ENCODE assay signal across 22 cellular contexts in genomic region chr1:32960342-32960741, GRCh38. TPM values are rescaled to one million over a fixed set of nuclear protein-coding genes. Genes with fewer than 3 reads are reported as not detected.
A peak's percentile ranks its signal among the peaks of the same experiment; 100 is the strongest.
DNase-seq lines count a peak whose midpoint lies in the region; ATAC-seq and TF ChIP-seq lines count a peak whose summit lies in the region.
"Had no signal": no experiment of that assay in that cellular context is flagged by ENCODE, and none has a peak within 500 bp of the region (broad histone marks: within the 10 kb centered on the region; RNA-seq: fewer than 3 reads in every experiment).

No MANE protein-coding gene starts in this region.

- CTCF ChIA-PET in activated CD4-positive, alpha-beta T cell treated with anti-CD3 and anti-CD28 coated beads, Interleukin-2, amount 10 ng/mL, durations not matched to agents 7 days and 5 days (lab: Charles Lee), result no interaction called here
- CTCF ChIA-PET in HEK293T (lab: Yijun Ruan, JAX), result no interaction called here

- TF ChIP-seq CTCF in Loucy (conservative IDR thresholded peaks at IDR 0.05; ENCODE audit: low read length), result no peak
- no peak for TF ChIP-seq CTCF in ascending aorta (IDR thresholded peaks at IDR 0.05)

- peaks cover 59% of the 10 kb centered on the region for H3K4me1 Mint-ChIP-seq in activated CD4-positive, alpha-beta T cell treated with anti-CD3 and anti-CD28 coated beads, Interleukin-2, amount 10 ng/mL, durations not matched to agents 7 days and 5 days
- peaks cover 52% of the 10 kb centered on the region for H3K4me1 Mint-ChIP-seq in dendritic cell treated with granulocyte-macrophage colony-stimulating factor and Interleukin-4, amounts not matched to agents 40 ng/mL and 50 ng/mL, for 4 days (ENCODE audit: low read depth)
- peaks cover 76% of the 10 kb centered on the region for H3K4me1 Mint-ChIP-seq in stimulated activated memory B cell treated with anti-CD40 and anti-IgM and Interleukin-4, amounts not matched to agents 10 μg/mL and 1 μg/mL and 100 μg/mL, for 72 hours

- POLR2A ChIA-PET in activated CD4-positive, alpha-beta T cell treated with anti-CD3 and anti-CD28 coated beads, Interleukin-2, amount 10 ng/mL, durations not matched to agents 7 days and 5 days (lab: Charles Lee), result no interaction called here
- POLR2A ChIA-PET in HEK293T (lab: Yijun Ruan, JAX), result no interaction called here

- H3K27ac ChIP-seq in ascending aorta, result no peak overlapping the region
- H3K27ac ChIP-seq: vagina had no signal

- no peaks in the 10 kb centered on the region for H3K9me2 ChIP-seq in Loucy (replicated peaks; ENCODE audit: low read depth, low read length)
- H3K9me2 ChIP-seq: SK-N-SH had no signal

- no peaks in the 10 kb centered on the region; the same call in 1 of the 2 replicates for H3F3A ChIP-seq in Loucy (ENCODE audit: low read depth)

- H3K36me3 Mint-ChIP-seq in activated CD4-positive, alpha-beta T cell treated with anti-CD3 and anti-CD28 coated beads, Interleukin-2, amount 10 ng/mL, durations not matched to agents 7 days and 5 days (ENCODE audit: low read depth), result peaks cover 18% of the 10 kb centered on the region
- H3K36me3 Mint-ChIP-seq in dendritic cell treated with granulocyte-macrophage colony-stimulating factor and Interleukin-4, amounts not matched to agents 40 ng/mL and 50 ng/mL, for 4 days (ENCODE audit: low read depth), result peaks cover 83% of the 10 kb centered on the region
- peaks cover 28% of the 10 kb centered on the region for H3K36me3 Mint-ChIP-seq in stimulated activated memory B cell treated with anti-CD40 and anti-IgM and Interleukin-4, amounts not matched to agents 10 μg/mL and 1 μg/mL and 100 μg/mL, for 72 hours

- H3K79me2 ChIP-seq in Loucy (ENCODE audit: insufficient read depth, low read length), result peaks cover 69% of the 10 kb centered on the region

- no peaks in the 10 kb centered on the region for H3K9me3 Mint-ChIP-seq in activated CD4-positive, alpha-beta T cell treated with anti-CD3 and anti-CD28 coated beads, Interleukin-2, amount 10 ng/mL, durations not matched to agents 7 days and 5 days
- H3K9me3 Mint-ChIP-seq in dendritic cell treated with granulocyte-macrophage colony-stimulating factor and Interleukin-4, amounts not matched to agents 40 ng/mL and 50 ng/mL, for 4 days, result no peaks in the 10 kb centered on the region
- H3K9me3 Mint-ChIP-seq in stimulated activated memory B cell treated with anti-CD40 and anti-IgM and Interleukin-4, amounts not matched to agents 10 μg/mL and 1 μg/mL and 100 μg/mL, for 72 hours, result no peaks in the 10 kb centered on the region
- H3K9me3 Mint-ChIP-seq: activated naive CD4-positive, alpha-beta T cell treated with anti-CD3 and anti-CD28 coated beads for 36 hours had no signal

- H3K9ac ChIP-seq in Loucy (ENCODE audit: low read depth, low read length, poor library complexity, severe bottlenecking), result no peak overlapping the region
- H3K9ac ChIP-seq: SK-N-SH had no signal

- H3K36me3 ChIP-seq in Loucy (ENCODE audit: insufficient read depth, low read length), result no peaks in the 10 kb centered on the region
- no peaks in the 10 kb centered on the region for H3K36me3 ChIP-seq in ascending aorta
- H3K36me3 ChIP-seq: BE2C, vagina had no signal

- no peaks in the 10 kb centered on the region for H3K27me3 ChIP-seq in Loucy (ENCODE audit: insufficient read depth, low read length, poor library complexity, severe bottlenecking)
- no peaks in the 10 kb centered on the region for H3K27me3 ChIP-seq in ascending aorta
- H3K27me3 ChIP-seq: BE2C, vagina had no signal

- H3K27me3 Mint-ChIP-seq in activated CD4-positive, alpha-beta T cell treated with anti-CD3 and anti-CD28 coated beads, Interleukin-2, amount 10 ng/mL, durations not matched to agents 7 days and 5 days, result no peaks in the 10 kb centered on the region
- H3K27me3 Mint-ChIP-seq in dendritic cell treated with granulocyte-macrophage colony-stimulating factor and Interleukin-4, amounts not matched to agents 40 ng/mL and 50 ng/mL, for 4 days, result no peaks in the 10 kb centered on the region
- H3K27me3 Mint-ChIP-seq in stimulated activated memory B cell treated with anti-CD40 and anti-IgM and Interleukin-4, amounts not matched to agents 10 μg/mL and 1 μg/mL and 100 μg/mL, for 72 hours, result no peaks in the 10 kb centered on the region
- H3K27me3 Mint-ChIP-seq: activated CD4-positive, alpha-beta T cell treated with anti-CD3 and anti-CD28 coated beads for 36 hours had no signal

- DNase-seq in activated CD4-positive, alpha-beta T cell treated with anti-CD3 and anti-CD28 coated beads, Interleukin-2, amount 10 ng/mL, durations not matched to agents 7 days and 5 days, result no peak
- no peak for DNase-seq in activated CD4-positive, alpha-beta T cell treated with anti-CD3 and anti-CD28 coated beads, Interleukin-2, amount 50 U/mL, for 4 hours
- DNase-seq in HEK293T (ENCODE audit: extremely low spot score), result no peak
- no peak for DNase-seq in ascending aorta (ENCODE audit: low spot score in 2 of 2)
- DNase-seq: activated CD4-positive, alpha-beta T cell treated with anti-CD3 and anti-CD28 coated beads for 36 hours; activated CD8-positive, alpha-beta memory T cell treated with anti-CD3 and anti-CD28 coated beads, Interleukin-2, amount 50 U/mL, for 48 hours; activated naive CD4-positive, alpha-beta T cell treated with anti-CD3 and anti-CD28 coated beads for 36 hours; amygdala; BE2C; cerebellar nuclear complex; DMS 273 treated with DMSO at 0.1 percent for 48 hours; glutamatergic neuron; NCI-H510A treated with DMSO at 0.1 percent for 48 hours; RPMI8226; SK-N-SH; stimulated activated CD4-positive, alpha-beta T cell treated with anti-CD3 and anti-CD28 coated beads, Interleukin-4, amount 100 ng/mL, for 24 hours had no signal

- H3K4me3 ChIP-seq in Loucy (ENCODE audit: low read length, poor library complexity, severe bottlenecking) (no peak overlapping the region), ascending aorta (no peak overlapping the region)
- H3K4me3 ChIP-seq: vagina had no signal

- peaks cover 18% of the 10 kb centered on the region for H4K20me1 ChIP-seq in Loucy (ENCODE audit: insufficient read depth, low read length, poor library complexity, severe bottlenecking)

- H3K27ac Mint-ChIP-seq in activated CD4-positive, alpha-beta T cell treated with anti-CD3 and anti-CD28 coated beads, Interleukin-2, amount 10 ng/mL, durations not matched to agents 7 days and 5 days, result peak overlapping the region; percentile 11
- H3K27ac Mint-ChIP-seq in dendritic cell treated with granulocyte-macrophage colony-stimulating factor and Interleukin-4, amounts not matched to agents 40 ng/mL and 50 ng/mL, for 4 days, result peak overlapping the region; percentile 68
- peak overlapping the region; percentile 41 for H3K27ac Mint-ChIP-seq in stimulated activated memory B cell treated with anti-CD40 and anti-IgM and Interleukin-4, amounts not matched to agents 10 μg/mL and 1 μg/mL and 100 μg/mL, for 72 hours
- H3K27ac Mint-ChIP-seq: activated CD4-positive, alpha-beta T cell treated with anti-CD3 and anti-CD28 coated beads for 36 hours; activated naive CD4-positive, alpha-beta T cell treated with anti-CD3 and anti-CD28 coated beads for 36 hours had no signal

- intact Hi-C loops in dendritic cell treated with granulocyte-macrophage colony-stimulating factor and Interleukin-4, amounts not matched to agents 40 ng/mL and 50 ng/mL, for 4 days (cut with micrococcal nuclease), result loop anchor here (5.0 to 10.0 kb wide), 2 partner anchors 47 to 124 kb away; partner anchors contain the start of gene AZIN2
- intact Hi-C loops in ascending aorta (cut with DNase I), result no loop called here

- H3K4me3 Mint-ChIP-seq in activated CD4-positive, alpha-beta T cell treated with anti-CD3 and anti-CD28 coated beads, Interleukin-2, amount 10 ng/mL, durations not matched to agents 7 days and 5 days, result no peak overlapping the region
- H3K4me3 Mint-ChIP-seq in dendritic cell treated with granulocyte-macrophage colony-stimulating factor and Interleukin-4, amounts not matched to agents 40 ng/mL and 50 ng/mL, for 4 days, result peak overlapping the region; percentile 93
- peak overlapping the region; percentile 59 for H3K4me3 Mint-ChIP-seq in stimulated activated memory B cell treated with anti-CD40 and anti-IgM and Interleukin-4, amounts not matched to agents 10 μg/mL and 1 μg/mL and 100 μg/mL, for 72 hours
- H3K4me3 Mint-ChIP-seq: activated CD4-positive, alpha-beta T cell treated with anti-CD3 and anti-CD28 coated beads for 36 hours; activated naive CD4-positive, alpha-beta T cell treated with anti-CD3 and anti-CD28 coated beads for 36 hours had no signal

- peaks cover 37% of the 10 kb centered on the region for H3K4me1 ChIP-seq in Loucy (ENCODE audit: insufficient read depth, low read length, poor library complexity, severe bottlenecking)
- H3K4me1 ChIP-seq in ascending aorta, result peaks cover 0 to 22% of the 10 kb centered on the region in 2 donors
- H3K4me1 ChIP-seq: BE2C had no signal

- H2AFZ ChIP-seq in Loucy (ENCODE audit: low read length), result no peak overlapping the region

- peak overlapping the region; percentile 20 for H3K4me2 ChIP-seq in Loucy (ENCODE audit: low read depth, low read length, poor library complexity, severe bottlenecking)
- H3K4me2 ChIP-seq: SK-N-SH had no signal

- no peak for ATAC-seq in stimulated activated memory B cell treated with anti-CD40 and anti-IgM and Interleukin-4, amounts not matched to agents 10 μg/mL and 1 μg/mL and 100 μg/mL, for 72 hours
- no peak for ATAC-seq in GM19328 (IDR thresholded peaks at IDR 0.05; ENCODE audit: unreplicated experiment)
- ATAC-seq: activated CD4-positive, alpha-beta T cell treated with anti-CD3 and anti-CD28 coated beads for 36 hours had no signal

- H3K9me3 ChIP-seq in Loucy (ENCODE audit: insufficient read depth, low read depth, low read length) (no peaks in the 10 kb centered on the region), ascending aorta (no peaks in the 10 kb centered on the region)
- H3K9me3 ChIP-seq: BE2C, SK-N-SH, vagina had no signal

TF ChIP-seq in HEK293T, 16 proteins besides CTCF, POLR2A, EP300 and RAD21:
- TF ChIP-seq ARNT (IDR thresholded peaks at IDR 0.05), result no peak
TF ChIP-seq in HEK293T: peak in this region for 0.

RNA-seq across cellular contexts. Expression of gene RNF19B, which starts 4.3 kb away (rescaled TPM):
- total RNA-seq in activated CD4-positive, alpha-beta T cell treated with anti-CD3 and anti-CD28 coated beads, Interleukin-2, amount 10 ng/mL, durations not matched to agents 7 days and 5 days, result 10 to 100 TPM; 18.4 to 20.1 TPM
- total RNA-seq in ascending aorta, result 40.0 TPM

RNA-seq across cellular contexts. Expression of gene TMEM54, which starts 59.2 kb away (rescaled TPM):
- not detected for total RNA-seq in activated CD4-positive, alpha-beta T cell treated with anti-CD3 and anti-CD28 coated beads, Interleukin-2, amount 10 ng/mL, durations not matched to agents 7 days and 5 days
- 60.9 TPM for total RNA-seq in ascending aorta
- total RNA-seq: mononuclear cell had no signal

Comparison
In these comparisons a context has a peak if more than half of its experiments do, and no peak if none do; other contexts are left out.
1. H3K27ac Mint-ChIP-seq: peak in every context shown above with its lines; median percentile 68 in dendritic cell treated with granulocyte-macrophage colony-stimulating factor and Interleukin-4, amounts not matched to agents 40 ng/mL and 50 ng/mL, for 4 days; 41 in stimulated activated memory B cell treated with anti-CD40 and anti-IgM and Interleukin-4, amounts not matched to agents 10 μg/mL and 1 μg/mL and 100 μg/mL, for 72 hours; 11 in activated CD4-positive, alpha-beta T cell treated with anti-CD3 and anti-CD28 coated beads, Interleukin-2, amount 10 ng/mL, durations not matched to agents 7 days and 5 days.
2. RNA of gene TMEM54, which starts 59.2 kb away (total RNA-seq): 60.9 TPM in ascending aorta (single experiment); not detected in activated CD4-positive, alpha-beta T cell treated with anti-CD3 and anti-CD28 coated beads, Interleukin-2, amount 10 ng/mL, durations not matched to agents 7 days and 5 days; every median in the first group is over 10 times any median in the second.